In genomic region chr22:36585841-36586240, GRCh38 we compare ENCODE assay signal across 16 cellular contexts. TPM values are rescaled to one million over a fixed set of nuclear protein-coding genes. Genes with fewer than 3 reads are reported as not detected.
DNase-seq lines count a peak whose midpoint lies in the region; ATAC-seq and TF ChIP-seq lines count a peak whose summit lies in the region.
"Had no signal": no experiment of that assay in that cellular context is flagged by ENCODE, and none has a peak within 500 bp of the region (broad histone marks: within the 10 kb centered on the region; RNA-seq: fewer than 3 reads in every experiment).

No MANE protein-coding gene starts in this region.

- no TSS peak for BruUV-seq in IMR-90 (replicated peaks; lab: Mats Ljungman, UMichigan)
- BruUV-seq in mammary epithelial cell (replicated peaks; lab: Mats Ljungman, UMichigan), result no TSS peak

- no peaks in the 10 kb centered on the region for H3K4me1 ChIP-seq in IMR-90 (ENCODE audit: control insufficient read depth, insufficient read depth, low read length)
- peaks cover 11% of the 10 kb centered on the region for H3K4me1 ChIP-seq in mammary epithelial cell (ENCODE audit: insufficient read depth, low read length)
- H3K4me1 ChIP-seq: right atrium auricular region had no signal

- no peak overlapping the region for H4K8ac ChIP-seq in IMR-90 (ENCODE audit: low read depth in 2 of 2, low read length in 2 of 2)

- no peak overlapping the region for H3K9ac ChIP-seq in IMR-90 (ENCODE audit: low read depth, low read length)
- H3K9ac ChIP-seq in mammary epithelial cell (ENCODE audit: insufficient read depth, low read length), result no peak overlapping the region
- H3K9ac ChIP-seq: BLaER1 treated with 17β-estradiol and CSF1 and Interleukin-3, amounts not matched to agents 10 nM and 100 nM had no signal

- no peak overlapping the region for H2AK5ac ChIP-seq in IMR-90 (ENCODE audit: low read depth, low read length)

- H3K18ac ChIP-seq in IMR-90 (ENCODE audit: low read depth, low read length), result no peak overlapping the region

- H4K20me1 ChIP-seq in IMR-90 (ENCODE audit: insufficient read depth, low read length) (no peaks in the 10 kb centered on the region), mammary epithelial cell (ENCODE audit: insufficient read depth, low read length) (no peaks in the 10 kb centered on the region)

- H3K9me1 ChIP-seq in IMR-90 (ENCODE audit: insufficient read depth, low read length), result 0 out of 2 replicates have a peak, but pooled peaks cover 2% of the 10 kb centered on the region

- in situ Hi-C loops in IMR-90 (cut with MboI; ENCODE audit: low sequenced_read_pairs) (no loop called here), mammary epithelial cell (cut with MboI; ENCODE audit: low sequenced_read_pairs in 2 of 2) (no loop called here)

- no peaks in the 10 kb centered on the region for H3K79me1 ChIP-seq in IMR-90 (ENCODE audit: low read depth in 1 of 2, low read length in 2 of 2)

- H3K4me2 ChIP-seq in IMR-90 (ENCODE audit: low read depth, low read length), result no peak overlapping the region
- no peak overlapping the region for H3K4me2 ChIP-seq in mammary epithelial cell (ENCODE audit: insufficient read depth, low read depth, low read length)

- no peak for TF ChIP-seq POLR2A in IMR-90 (IDR thresholded peaks at IDR 0.05; ENCODE audit: low read depth, low read length)

- H3K14ac ChIP-seq in IMR-90 (replicated peaks; ENCODE audit: low read depth, low read length), result no peak overlapping the region

- H3K4me1 Mint-ChIP-seq in mesothelial cell of epicardium, result peaks cover 24% of the 10 kb centered on the region
- no peaks in the 10 kb centered on the region for H3K4me1 Mint-ChIP-seq in stimulated activated naive CD8-positive, alpha-beta T cell treated with anti-CD3 and anti-CD28 coated beads, Interleukin-15, amount 100 ng/mL, for 72 hours
- H3K4me1 Mint-ChIP-seq: activated CD4-positive, alpha-beta T cell treated with anti-CD3 and anti-CD28 coated beads, Interleukin-2, amount 10 ng/mL, durations not matched to agents 7 days and 5 days had no signal

- no peak overlapping the region for H3K4ac ChIP-seq in IMR-90 (ENCODE audit: low read depth, low read length)

- H2BK15ac ChIP-seq in IMR-90 (ENCODE audit: low read depth, low read length), result no peak overlapping the region

- ATAC-seq in IMR-90 (ENCODE audit: low read depth) (no peak), Right ventricle myocardium superior (ENCODE audit: poor library complexity) (no peak), GM19395 (IDR thresholded peaks at IDR 0.05; ENCODE audit: unreplicated experiment) (no peak)
- no peak for ATAC-seq in stimulated activated naive CD8-positive, alpha-beta T cell treated with anti-CD3 and anti-CD28 coated beads, Interleukin-15, amount 100 ng/mL, for 72 hours
- ATAC-seq: natural killer cell treated with Interleukin-12 subunit alpha and Interleukin-12 subunit beta and Interleukin-15 and Interleukin-18, amount 100 ng/mL, for 72 hours had no signal

- H2BK20ac ChIP-seq in IMR-90 (ENCODE audit: low read depth, low read length), result no peak overlapping the region

- H3K9me3 Mint-ChIP-seq in mesothelial cell of epicardium, result no peaks in the 10 kb centered on the region
- H3K9me3 Mint-ChIP-seq in stimulated activated naive CD8-positive, alpha-beta T cell treated with anti-CD3 and anti-CD28 coated beads, Interleukin-15, amount 100 ng/mL, for 72 hours, result peaks cover 0 to 15% of the 10 kb centered on the region in 2 donors
- H3K9me3 Mint-ChIP-seq: natural killer cell treated with Interleukin-12 subunit alpha and Interleukin-12 subunit beta and Interleukin-15 and Interleukin-18, amount 100 ng/mL, for 72 hours had no signal

- intact Hi-C loops in IMR-90 (cut with micrococcal nuclease) (no loop called here), mammary epithelial cell (cut with micrococcal nuclease) (no loop called here), Right ventricle myocardium superior (cut with DNase I) (no loop called here)

- no peaks in the 10 kb centered on the region for H3K79me2 ChIP-seq in mammary epithelial cell (ENCODE audit: insufficient read depth, low read length)

- peak overlapping the region; percentile 95 for H3K27ac Mint-ChIP-seq in mesothelial cell of epicardium
- H3K27ac Mint-ChIP-seq in stimulated activated naive CD8-positive, alpha-beta T cell treated with anti-CD3 and anti-CD28 coated beads, Interleukin-15, amount 100 ng/mL, for 72 hours, result no peak overlapping the region
- H3K27ac Mint-ChIP-seq: activated CD4-positive, alpha-beta T cell treated with anti-CD3 and anti-CD28 coated beads, Interleukin-2, amount 10 ng/mL, durations not matched to agents 7 days and 5 days; activated T-cell treated with anti-CD3 and anti-CD28 coated beads, Interleukin-2, amount 50 U/mL, for 24 hours; natural killer cell treated with Interleukin-12 subunit alpha and Interleukin-12 subunit beta and Interleukin-15 and Interleukin-18, amount 100 ng/mL, for 72 hours had no signal

- peaks cover 42% of the 10 kb centered on the region for H3K27me3 Mint-ChIP-seq in mesothelial cell of epicardium (ENCODE audit: low read depth)
- peaks cover 38% of the 10 kb centered on the region for H3K27me3 Mint-ChIP-seq in stimulated activated naive CD8-positive, alpha-beta T cell treated with anti-CD3 and anti-CD28 coated beads, Interleukin-15, amount 100 ng/mL, for 72 hours

- H4K5ac ChIP-seq in IMR-90 (ENCODE audit: low read depth, low read length), result no peak overlapping the region

- H4K91ac ChIP-seq in IMR-90 (ENCODE audit: insufficient read depth, low read depth, low read length), result no peak overlapping the region

- H3K36me3 ChIP-seq in IMR-90 (ENCODE audit: control insufficient read depth, insufficient read depth, low read length) (no peaks in the 10 kb centered on the region), mammary epithelial cell (ENCODE audit: insufficient read depth, low read length) (no peaks in the 10 kb centered on the region)
- H3K36me3 ChIP-seq: BLaER1 treated with 17β-estradiol and CSF1 and Interleukin-3, amounts not matched to agents 10 nM and 100 nM; right atrium auricular region had no signal

- H2BK120ac ChIP-seq in IMR-90 (ENCODE audit: low read depth, low read length), result no peak overlapping the region

- CTCF ChIA-PET in IMR-90 (lab: Yijun Ruan, JAX), result no interaction called here
- CTCF ChIA-PET in mammary epithelial cell (lab: Charles Lee; ENCODE audit: low non-redundant PET), result interaction anchor here (0.6 kb wide), 1 partner anchor 117 kb away, joined by 3 read pairs; no protein-coding TSS in a partner anchor

- H3K9me3 ChIP-seq in IMR-90 (ENCODE audit: control insufficient read depth, insufficient read depth, low read length), result no peaks in the 10 kb centered on the region
- no peaks in the 10 kb centered on the region for H3K9me3 ChIP-seq in mammary epithelial cell (replicated peaks; ENCODE audit: insufficient read depth, low read length)
- H3K9me3 ChIP-seq: BLaER1 treated with 17β-estradiol and CSF1 and Interleukin-3, amounts not matched to agents 10 nM and 100 nM; right atrium auricular region had no signal

- dilution Hi-C loops in IMR-90 (cut with HindIII; ENCODE audit: low sequenced_read_pairs, unreplicated experiment), result no loop called here
- dilution Hi-C loops in mammary epithelial cell (cut with HindIII; ENCODE audit: low sequenced_read_pairs), result no loop called here

- no peak for TF ChIP-seq RAD21 in IMR-90 (IDR thresholded peaks at IDR 0.05; ENCODE audit: low read length)

- TF ChIP-seq CTCF in IMR-90 (conservative IDR thresholded peaks at IDR 0.05; ENCODE audit: low read depth, low read length) (no peak), mammary epithelial cell (conservative IDR thresholded peaks at IDR 0.05 in 1 of 2, IDR thresholded peaks at IDR 0.05 in 1 of 2; ENCODE audit: extremely low read depth in 1 of 2, insufficient read depth in 1 of 2, low read depth in 1 of 2, low read length in 2 of 2) (peak in 1 of 2 donors; percentile 14), mesothelial cell of epicardium (IDR thresholded peaks at IDR 0.05; ENCODE audit: unreplicated experiment) (no peak)

- peak overlapping the region; percentile 67 for H2AFZ ChIP-seq in IMR-90 (replicated peaks; ENCODE audit: low read length, poor library complexity)
- H2AFZ ChIP-seq in mammary epithelial cell (ENCODE audit: low read depth, low read length), result peak overlapping the region; percentile 34

- no peak overlapping the region for H2AK9ac ChIP-seq in IMR-90 (replicated peaks; ENCODE audit: low read depth, low read length, poor library complexity)

- DNase-seq in ELF-1 (ENCODE audit: low read depth, low spot score) (peak; percentile 85), IMR-90 (peak; percentile 20), mammary epithelial cell (peak; percentile 76), mesothelial cell of epicardium (ENCODE audit: low spot score in 2 of 2, unreplicated experiment in 2 of 2) (no peak), Right ventricle myocardium superior (no peak)
- DNase-seq in stimulated activated naive CD8-positive, alpha-beta T cell treated with anti-CD3 and anti-CD28 coated beads, Interleukin-15, amount 100 ng/mL, for 72 hours, result no peak
- DNase-seq in activated effector memory CD4-positive, alpha-beta T cell treated with anti-CD3 and anti-CD28 coated beads, Interleukin-2, amount 50 U/mL, for 16 hours, result no peak
- DNase-seq: activated CD4-positive, alpha-beta T cell treated with anti-CD3 and anti-CD28 coated beads, Interleukin-2, amount 10 ng/mL, durations not matched to agents 7 days and 5 days; activated T-cell treated with anti-CD3 and anti-CD28 coated beads, Interleukin-2, amount 50 U/mL, for 24 hours; GOT3; NCI-H2227 treated with DMSO at 0.1 percent for 48 hours; stimulated activated CD4-positive, alpha-beta T cell treated with anti-CD3 and anti-CD28 coated beads, Interleukin-2, amount 100 ng/mL, for 48 hours had no signal

- WGBS in IMR-90 (ENCODE audit: extremely low coverage in 2 of 2, insufficient read length in 1 of 2), 2 experiments, result no CpG with 5 or more reads among the region's 3 CpGs
- WGBS in mammary epithelial cell (ENCODE audit: low coverage, missing lambda C conversion rate), result 23% methylated on average over 3 of the region's 3 CpGs

- no peak overlapping the region for H3K4me3 Mint-ChIP-seq in mesothelial cell of epicardium
- H3K4me3 Mint-ChIP-seq in stimulated activated naive CD8-positive, alpha-beta T cell treated with anti-CD3 and anti-CD28 coated beads, Interleukin-15, amount 100 ng/mL, for 72 hours, result no peak overlapping the region
- H3K4me3 Mint-ChIP-seq: activated CD4-positive, alpha-beta T cell treated with anti-CD3 and anti-CD28 coated beads, Interleukin-2, amount 10 ng/mL, durations not matched to agents 7 days and 5 days; activated T-cell treated with anti-CD3 and anti-CD28 coated beads, Interleukin-2, amount 50 U/mL, for 24 hours; natural killer cell treated with Interleukin-12 subunit alpha and Interleukin-12 subunit beta and Interleukin-15 and Interleukin-18, amount 100 ng/mL, for 72 hours had no signal

- no peaks in the 10 kb centered on the region for H3K36me3 Mint-ChIP-seq in mesothelial cell of epicardium
- H3K36me3 Mint-ChIP-seq: natural killer cell treated with Interleukin-12 subunit alpha and Interleukin-12 subunit beta and Interleukin-15 and Interleukin-18, amount 100 ng/mL, for 72 hours had no signal

- H3K27me3 ChIP-seq in IMR-90 (ENCODE audit: control insufficient read depth, insufficient read depth, low read length) (peaks cover 63% of the 10 kb centered on the region), mammary epithelial cell (ENCODE audit: insufficient read depth, low read length) (peaks cover 6% of the 10 kb centered on the region)
- H3K27me3 ChIP-seq: BLaER1 treated with 17β-estradiol and CSF1 and Interleukin-3, amounts not matched to agents 10 nM and 100 nM; right atrium auricular region had no signal

- H3K4me3 ChIP-seq in IMR-90 (ENCODE audit: insufficient read depth, low read depth, low read length), result no peak overlapping the region
- no peak overlapping the region for H3K4me3 ChIP-seq in mammary epithelial cell (replicated peaks in 1 of 3; ENCODE audit: insufficient read depth in 1 of 3, low read depth in 2 of 3, low read length in 3 of 3)
- H3K4me3 ChIP-seq: BLaER1 treated with 17β-estradiol and CSF1 and Interleukin-3, amounts not matched to agents 10 nM and 100 nM; right atrium auricular region had no signal

- POLR2A ChIA-PET in IMR-90 (lab: Charles Lee; ENCODE audit: unreplicated experiment), result no interaction called here

- H3K56ac ChIP-seq in IMR-90 (ENCODE audit: extremely low read depth, insufficient read depth, low read length), result no peak overlapping the region

- no peak overlapping the region for H2BK5ac ChIP-seq in IMR-90 (ENCODE audit: low read depth, low read length, poor library complexity, severe bottlenecking)

- H3K27ac ChIP-seq in IMR-90 (ENCODE audit: insufficient read depth, low read length) (no peak overlapping the region), mammary epithelial cell (ENCODE audit: insufficient read depth, low read depth, low read length) (no peak overlapping the region)
- H3K27ac ChIP-seq: BLaER1 treated with 17β-estradiol and CSF1 and Interleukin-3, amounts not matched to agents 10 nM and 100 nM; right atrium auricular region had no signal

- H3K23ac ChIP-seq in IMR-90 (ENCODE audit: low read depth, low read length), result no peak overlapping the region

RNA-seq across cellular contexts. Expression of gene EIF3D, which starts 56.9 kb away (rescaled TPM):
- total RNA-seq in IMR-90 (2012; rRNA removed) (512 and 746 TPM in 2 replicates), mammary epithelial cell (100 to 1,000 TPM; 210 to 354 TPM), mesothelial cell of epicardium (194 to 204 TPM (median 197 TPM) in 3 replicates), Right ventricle myocardium superior (66.2 TPM)
- polyA plus RNA-seq in IMR-90 (2012; rRNA removed) (335 and 339 TPM in 2 replicates), mammary epithelial cell (497 TPM)
- polyA plus RNA-seq in IMR-90 (2012; cell fraction: cytosol; rRNA removed), result 440 and 592 TPM in 2 replicates
- 315 and 390 TPM in 2 replicates for polyA plus RNA-seq in IMR-90 (2012; cell fraction: nucleus; rRNA removed; ENCODE audit: low replicate concordance)
- polyA minus RNA-seq in mammary epithelial cell, result 395 TPM

Comparison
In these comparisons a context has a peak if more than half of its experiments do, and no peak if none do; other contexts are left out.
1. DNase-seq: peak in ELF-1 (single experiment), IMR-90 (single experiment) and mammary epithelial cell (single experiment); none in mesothelial cell of epicardium (0 of 2), Right ventricle myocardium superior (single experiment), stimulated activated naive CD8-positive, alpha-beta T cell treated with anti-CD3 and anti-CD28 coated beads, Interleukin-15, amount 100 ng/mL, for 72 hours (0 of 2) and activated effector memory CD4-positive, alpha-beta T cell treated with anti-CD3 and anti-CD28 coated beads, Interleukin-2, amount 50 U/mL, for 16 hours (single experiment).